Comparison of ENCODE assay signal across 1 cellular context in genomic region chr1:207047529-207047928, GRCh38.
TF ChIP-seq lines count a peak whose summit lies in the region.

No MANE protein-coding gene starts in this region.

TF ChIP-seq in GM12878, 131 proteins besides CTCF, POLR2A, EP300 and RAD21:
- no peak for TF ChIP-seq ZBTB4 (CRISPR knock-in tag; IDR thresholded peaks at IDR 0.05)
